In the genomic region with DNA sequence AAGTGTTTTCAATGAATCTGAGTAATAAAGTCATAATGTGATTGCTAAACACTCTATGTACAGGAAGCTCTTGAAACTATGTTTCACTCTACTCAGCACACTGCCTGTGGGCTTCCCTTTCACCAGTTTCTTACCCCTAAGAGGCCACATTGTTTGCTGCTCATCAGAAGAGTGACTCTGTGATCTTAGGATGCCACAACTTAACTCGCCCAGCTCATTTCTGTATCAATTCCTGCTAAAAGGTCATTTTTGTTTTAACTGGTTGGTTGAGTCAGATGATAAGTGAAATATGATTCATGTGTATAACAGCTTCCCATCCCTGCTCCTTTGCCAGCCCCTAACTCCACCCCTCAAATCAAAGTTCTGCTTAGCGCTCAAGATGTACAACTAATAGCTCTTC, we compare ENCODE assay signal across 10 cellular contexts. TPM values are rescaled to one million over a fixed set of nuclear protein-coding genes. Genes with fewer than 3 reads are reported as not detected.
DNase-seq lines count a peak whose midpoint lies in the region; ATAC-seq and TF ChIP-seq lines count a peak whose summit lies in the region.
"Had no signal": no experiment of that assay in that cellular context is flagged by ENCODE, and none has a peak within 500 bp of the region (broad histone marks: within the 10 kb centered on the region; RNA-seq: fewer than 3 reads in every experiment).

No MANE protein-coding gene starts in this region.

- intact Hi-C loops in head of caudate nucleus (cut with DNase I) = no loop called here

- DNase-seq in fibroblast of the aortic adventitia (ENCODE audit: low read depth) (peak; percentile 36), mesendoderm (no peak), amniotic stem cell (lab: John Stamatoyannopoulos, UW) (no peak), NCI-H69 (lab: John Stamatoyannopoulos, UW) (no peak), head of caudate nucleus (no peak)
- DNase-seq: NCI-H187 had no signal

- no peak for TF ChIP-seq CTCF in fibroblast of the aortic adventitia (IDR thresholded peaks at IDR 0.05; ENCODE audit: insufficient read depth, low read length)

- H4K5ac ChIP-seq in mesendoderm (ENCODE audit: low read length) = no peak overlapping the region

- no peak overlapping the region for H4K8ac ChIP-seq in mesendoderm (ENCODE audit: low read depth, low read length)

- H3K23ac ChIP-seq in mesendoderm (ENCODE audit: low read length) = no peak overlapping the region

- H2BK15ac ChIP-seq in mesendoderm (replicated peaks; ENCODE audit: low read depth) = no peak overlapping the region

- H3K4me3 ChIP-seq in fibroblast of the aortic adventitia (ENCODE audit: low read depth, low read length) (no peak overlapping the region), mesendoderm (ENCODE audit: low read length) (no peak overlapping the region)

- no peak overlapping the region for H3K18ac ChIP-seq in mesendoderm (ENCODE audit: low read length)

- no peak overlapping the region for H3K56ac ChIP-seq in mesendoderm (ENCODE audit: low read length)

- H2BK5ac ChIP-seq in mesendoderm (ENCODE audit: low read length) = no peak overlapping the region

- H3K9ac ChIP-seq in mesendoderm (ENCODE audit: low read length) = no peak overlapping the region

- H3K4me2 ChIP-seq in mesendoderm (ENCODE audit: low read length) = no peak overlapping the region

- no peaks in the 10 kb centered on the region for H3K4me1 ChIP-seq in mesendoderm (ENCODE audit: control insufficient read depth, low read depth, low read length)

- H3K79me2 ChIP-seq in mesendoderm (ENCODE audit: control insufficient read depth, insufficient read depth, low read length) = no peaks in the 10 kb centered on the region

- H2AK5ac ChIP-seq in mesendoderm (ENCODE audit: low read length) = no peak overlapping the region

- no CpG with 5 or more reads among the region's 2 CpGs for WGBS in mesendoderm (ENCODE audit: extremely low coverage, insufficient coverage, low lambda C conversion rate)

- no peaks in the 10 kb centered on the region for H3K27me3 ChIP-seq in mesendoderm (ENCODE audit: insufficient read depth, low read length, poor library complexity)

- H3K27ac ChIP-seq in mesendoderm (ENCODE audit: low read depth, low read length) = no peak overlapping the region

- no peak overlapping the region for H3K4ac ChIP-seq in mesendoderm (ENCODE audit: low read depth, low read length)

- no peaks in the 10 kb centered on the region for H3K79me1 ChIP-seq in mesendoderm (ENCODE audit: low read length)

- H2BK120ac ChIP-seq in mesendoderm (ENCODE audit: low read depth, low read length) = no peak overlapping the region

- H3K36me3 ChIP-seq in mesendoderm (ENCODE audit: control insufficient read depth, insufficient read depth, low read length) = no peaks in the 10 kb centered on the region

- peak; percentile 94 for ATAC-seq in GM18861 (IDR thresholded peaks at IDR 0.05; ENCODE audit: unreplicated experiment)
- ATAC-seq in GM21619 (IDR thresholded peaks at IDR 0.05; ENCODE audit: unreplicated experiment) = peak; percentile 93
- ATAC-seq in HG03520 (IDR thresholded peaks at IDR 0.05; ENCODE audit: unreplicated experiment) = peak; percentile 97

RNA-seq across cellular contexts. Expression of a gene that starts 9.8 kb away (rescaled TPM):
- 19.3 and 22.2 TPM in 2 replicates for total RNA-seq in fibroblast of the aortic adventitia (ENCODE audit: low replicate concordance)
- 114 TPM for polyA plus RNA-seq in mesendoderm (2013, experiment 1 of 2)
- 107 TPM for polyA plus RNA-seq in mesendoderm (2013, experiment 2 of 2)

RNA-seq across cellular contexts. Expression of a gene that starts 17.0 kb away (rescaled TPM):
- 0.18 TPM in 1 of 2 replicates, not detected in the other for total RNA-seq in fibroblast of the aortic adventitia (ENCODE audit: low replicate concordance)
- polyA plus RNA-seq in mesendoderm (2013, experiment 1 of 2) = 0.08 TPM
- 0.07 TPM for polyA plus RNA-seq in mesendoderm (2013, experiment 2 of 2)
- total RNA-seq: glomerular endothelial cell had no signal
